ENCODE assay signal across 26 cellular contexts in genomic region chr17:32656851-32657250, GRCh38.
"Had no signal": no experiment of that assay in that cellular context is flagged by ENCODE, and none has a peak within 500 bp of the region (broad histone marks: within the 10 kb centered on the region; RNA-seq: fewer than 3 reads in every experiment).

No MANE protein-coding gene starts in this region.

- H3K27me3 ChIP-seq: esophagus squamous epithelium, gastroesophageal sphincter had no signal

- H3K27ac ChIP-seq: epithelial cell of prostate, esophagus squamous epithelium, gastroesophageal sphincter, WERI-Rb-1 had no signal

- H3K36me3 ChIP-seq: WERI-Rb-1 had no signal

- DNase-seq: activated B cell treated with CpG ODN at 0.5 μM for 24 hours; activated CD4-positive, alpha-beta T cell treated with anti-CD3 and anti-CD28 coated beads for 48 hours; activated CD4-positive, alpha-beta T cell treated with anti-CD3 and anti-CD28 coated beads, Interleukin-2, amount 50 U/mL, for 1 hour; activated CD4-positive, alpha-beta T cell treated with anti-CD3 and anti-CD28 coated beads, Interleukin-2, amount 50 U/mL, for 48 hours; activated CD8-positive, alpha-beta memory T cell treated with anti-CD3 and anti-CD28 coated beads for 24 hours; activated CD8-positive, alpha-beta T cell treated with anti-CD3 and anti-CD28 coated beads for 36 hours; activated effector memory CD4-positive, alpha-beta T cell treated with Interleukin-2 at 50 U/mL for 16 hours; activated gamma-delta T cell treated with Interleukin-2 at 50 U/mL for 16 hours; activated naive CD4-positive, alpha-beta T cell treated with anti-CD3 and anti-CD28 coated beads, Interleukin-2, amount 50 U/mL, for 16 hours; activated naive CD4-positive, alpha-beta T cell treated with Interleukin-2 at 50 U/mL for 16 hours; activated T-cell treated with anti-CD3 and anti-CD28 coated beads, Interleukin-2, amount 50 U/mL, for 4 hours; amniotic stem cell; anterior cingulate cortex; caudate nucleus; cortex of kidney; dermis blood vessel endothelial cell; effector CD8-positive, alpha-beta T cell; esophagus squamous epithelium; foreskin melanocyte; T-helper 1 cell; T-helper 17 cell; T1000; WERI-Rb-1 had no signal

- H3K4me3 ChIP-seq: esophagus squamous epithelium, gastroesophageal sphincter had no signal

- H3K9me3 ChIP-seq: esophagus squamous epithelium, gastroesophageal sphincter had no signal

- ATAC-seq: activated CD4-positive, CD25-positive, alpha-beta regulatory T cell treated with anti-CD3 and anti-CD28 coated beads, Interleukin-2, amount 50 U/mL, for 24 hours; activated CD8-positive, alpha-beta T cell treated with anti-CD3 and anti-CD28 coated beads for 36 hours; activated T-cell treated with anti-CD3 and anti-CD28 coated beads, Interleukin-2, amount 50 U/mL, for 4 hours; gastroesophageal sphincter; T-helper 17 cell had no signal
